Comparison of ENCODE assay signal across 22 cellular contexts in genomic region chr4:60913026-60913425, GRCh38.
"Had no signal": no experiment of that assay in that cellular context is flagged by ENCODE, and none has a peak within 500 bp of the region (broad histone marks: within the 10 kb centered on the region; RNA-seq: fewer than 3 reads in every experiment).

No MANE protein-coding gene starts in this region.

- H3K36me3 Mint-ChIP-seq: immature natural killer cell, memory B cell, naive B cell had no signal

- H3K36me3 ChIP-seq: gastrocnemius medialis, heart right ventricle, left ventricle myocardium inferior, lower lobe of right lung, right atrium auricular region, sigmoid colon, stomach, thoracic aorta, transverse colon had no signal

- DNase-seq: effector memory CD8-positive, alpha-beta T cell; erythroblast; gastrocnemius medialis; heart right ventricle; immature natural killer cell; left ventricle myocardium inferior; lower lobe of right lung; naive B cell; nephron progenitor cell; posterior cingulate gyrus; sigmoid colon; stimulated activated CD4-positive, alpha-beta T cell treated with anti-CD3 and anti-CD28 coated beads, Interleukin-12 subunit alpha, Interleukin-12 subunit beta, amount 100 ng/mL, for 4 hours; stimulated activated naive CD4-positive, alpha-beta T cell; stomach; substantia nigra; transverse colon had no signal

- H3K4me1 Mint-ChIP-seq: central memory CD8-positive, alpha-beta T cell; immature natural killer cell; memory B cell; naive B cell; nephron progenitor cell had no signal

- H3K27me3 ChIP-seq: gastrocnemius medialis, heart right ventricle, right atrium auricular region, sigmoid colon, stomach, transverse colon had no signal

- H3K9me3 Mint-ChIP-seq: dendritic cell treated with granulocyte-macrophage colony-stimulating factor and Interleukin-4, amounts not matched to agents 40 ng/mL and 50 ng/mL, for 4 days; nephron progenitor cell had no signal

- H3K27me3 Mint-ChIP-seq: central memory CD8-positive, alpha-beta T cell; dendritic cell treated with granulocyte-macrophage colony-stimulating factor and Interleukin-4, amounts not matched to agents 40 ng/mL and 50 ng/mL, for 4 days; effector memory CD8-positive, alpha-beta T cell; memory B cell; naive B cell had no signal

- H3K4me3 Mint-ChIP-seq: central memory CD8-positive, alpha-beta T cell; dendritic cell treated with granulocyte-macrophage colony-stimulating factor and Interleukin-4, amounts not matched to agents 40 ng/mL and 50 ng/mL, for 4 days; effector memory CD8-positive, alpha-beta T cell; immature natural killer cell; memory B cell; naive B cell; nephron progenitor cell had no signal

- H3K27ac ChIP-seq: gastrocnemius medialis, heart right ventricle, left ventricle myocardium inferior, lower lobe of right lung, right atrium auricular region, sigmoid colon, skin epidermis, stomach, thoracic aorta, transverse colon had no signal

- H3K27ac Mint-ChIP-seq: dendritic cell treated with granulocyte-macrophage colony-stimulating factor and Interleukin-4, amounts not matched to agents 40 ng/mL and 50 ng/mL, for 4 days; effector memory CD8-positive, alpha-beta T cell; immature natural killer cell; memory B cell; naive B cell; nephron progenitor cell had no signal

- H3K4me1 ChIP-seq: gastrocnemius medialis, heart right ventricle, left ventricle myocardium inferior, lower lobe of right lung, right atrium auricular region, sigmoid colon, stomach, transverse colon had no signal

- H3K4me3 ChIP-seq: gastrocnemius medialis, heart right ventricle, left ventricle myocardium inferior, lower lobe of right lung, right atrium auricular region, sigmoid colon, skin epidermis, stomach, thoracic aorta, transverse colon had no signal

- H3K9me3 ChIP-seq: gastrocnemius medialis, lower lobe of right lung, right atrium auricular region, sigmoid colon, stomach, thoracic aorta, transverse colon had no signal

- ATAC-seq: effector memory CD8-positive, alpha-beta T cell; gastrocnemius medialis; heart right ventricle; lower lobe of right lung had no signal
